ENCODE assay signal across 30 cellular contexts in genomic region chr3:129018271-129018670, GRCh38. TPM values are rescaled to one million over a fixed set of nuclear protein-coding genes. Genes with fewer than 3 reads are reported as not detected.
DNase-seq lines count a peak whose midpoint lies in the region; ATAC-seq, FAIRE-seq and TF ChIP-seq lines count a peak whose summit lies in the region.
"Had no signal": no experiment of that assay in that cellular context is flagged by ENCODE, and none has a peak within 500 bp of the region (broad histone marks: within the 10 kb centered on the region; RNA-seq: fewer than 3 reads in every experiment).

No MANE protein-coding gene starts in this region.

- H3K9me1 ChIP-seq in K562 (ENCODE audit: control insufficient read depth, insufficient read depth, low read length): peaks cover 3% of the 10 kb centered on the region

- POLR2A ChIA-PET in K562 (lab: Yijun Ruan, JAX): no interaction called here

- H3K4me1 ChIP-seq in K562 (replicated peaks in 1 of 2; ENCODE audit: control insufficient read depth in 2 of 2, insufficient read depth in 2 of 2, low read length in 2 of 2) (peaks cover 27 to 45% of the 10 kb centered on the region in 2 experiments), upper lobe of right lung (peaks cover 54% of the 10 kb centered on the region)
- H3K4me1 ChIP-seq: breast epithelium had no signal

- no peaks in the 10 kb centered on the region for H3K9me3 ChIP-seq in K562 (replicated peaks; ENCODE audit: control insufficient read depth, insufficient read depth, low read depth, low read length)
- no peaks in the 10 kb centered on the region for H3K9me3 ChIP-seq in upper lobe of right lung
- H3K9me3 ChIP-seq: breast epithelium had no signal

- TF ChIP-seq EP300 in K562 (IDR thresholded peaks at IDR 0.05; ENCODE audit: low read length): no peak

- H3K9ac ChIP-seq in K562 (ENCODE audit: insufficient read depth in 1 of 2, low read depth in 2 of 2, low read length in 2 of 2): no peak overlapping the region

- H3K4me3 ChIP-seq in K562 (no peak overlapping the region), upper lobe of right lung (no peak overlapping the region)
- H3K4me3 ChIP-seq: breast epithelium, GM23338 had no signal

- no peak for FAIRE-seq in K562 (lab: Jason Lieb, UNC)
- FAIRE-seq: A204.1, endothelial cell of umbilical vein had no signal

- no peak overlapping the region for H2AFZ ChIP-seq in K562 (ENCODE audit: low read depth, low read length)
- H2AFZ ChIP-seq: GM23338 had no signal

- peaks cover 2% of the 10 kb centered on the region for H3K36me3 Mint-ChIP-seq in activated naive CD4-positive, alpha-beta T cell treated with anti-CD3 and anti-CD28 coated beads, Interleukin-2, amount 10 ng/mL, durations not matched to agents 7 days and 5 days
- no peaks in the 10 kb centered on the region for H3K36me3 Mint-ChIP-seq in naive B cell

- TF ChIP-seq RAD21 in K562 (CRISPR knock-in tag; conservative IDR thresholded peaks at IDR 0.05 in 1 of 2, IDR thresholded peaks at IDR 0.05 in 1 of 2): no peak

- H3K27ac ChIP-seq in K562 (ENCODE audit: extremely low read depth, low read depth, low read length) (no peak overlapping the region), upper lobe of right lung (peak overlapping the region; percentile 86)
- H3K27ac ChIP-seq: C4-2B had no signal

- ATAC-seq in K562: no peak
- no peak for ATAC-seq in naive B cell (ENCODE audit: low read depth in 2 of 2)
- no peak for ATAC-seq in upper lobe of right lung
- ATAC-seq: GM23338; Right ventricle myocardium inferior; stimulated activated naive CD8-positive, alpha-beta T cell treated with anti-CD3 and anti-CD28 coated beads, Interleukin-15, Interleukin-2, amounts not matched to agents 100 U/mL and 50 U/mL, for 24 hours had no signal

- no peak for TF ChIP-seq CTCF in K562 (IDR thresholded peaks at IDR 0.05 in 2 of 3, conservative IDR thresholded peaks at IDR 0.05 in 1 of 3; ENCODE audit: insufficient read depth in 2 of 3, low read depth in 1 of 3, low read length in 3 of 3)
- no peak for TF ChIP-seq CTCF in upper lobe of right lung (IDR thresholded peaks at IDR 0.05)

- CTCF ChIA-PET in activated naive CD4-positive, alpha-beta T cell treated with anti-CD3 and anti-CD28 coated beads, Interleukin-2, amount 10 ng/mL, durations not matched to agents 7 days and 5 days (lab: Charles Lee): interaction anchor here (3.6 kb wide), 1 partner anchor 47 kb away, joined by 59 read pairs; no protein-coding TSS in a partner anchor
- CTCF ChIA-PET in K562 (lab: Yijun Ruan, JAX; ENCODE audit: low intra/inter-chr PET ratio): no interaction called here

- intact Hi-C loops in K562 (cut with micrococcal nuclease): loop anchor here (5.0 kb wide), 1 partner anchor 141 kb away; the partner anchor contains the start of gene ACAD9
- intact Hi-C loops in upper lobe of right lung (cut with DNase I): no loop called here

- H4K20me1 ChIP-seq in K562 (replicated peaks; ENCODE audit: control insufficient read depth, insufficient read depth, low read length): 0 out of 2 replicates have a peak, but pooled peaks cover 10% of the 10 kb centered on the region

- H3K4me2 ChIP-seq in K562 (ENCODE audit: insufficient read depth, low read length): no peak overlapping the region
- H3K4me2 ChIP-seq: GM23338 had no signal

- no peak overlapping the region for H3K4me3 Mint-ChIP-seq in activated naive CD4-positive, alpha-beta T cell treated with anti-CD3 and anti-CD28 coated beads, Interleukin-2, amount 10 ng/mL, durations not matched to agents 7 days and 5 days
- no peak overlapping the region for H3K4me3 Mint-ChIP-seq in naive B cell
- H3K4me3 Mint-ChIP-seq: GM23338 had no signal

- TF ChIP-seq POLR2A in K562 (conservative IDR thresholded peaks at IDR 0.05) (no peak), erythroblast (IDR thresholded peaks at IDR 0.05; ENCODE audit: low read length) (no peak)

- BruUV-seq in K562 (replicated peaks; lab: Mats Ljungman, UMichigan): no TSS peak

- H3K27me3 ChIP-seq in K562 (ENCODE audit: control insufficient read depth in 2 of 2, insufficient read depth in 2 of 2, low read length in 2 of 2) (no peaks in the 10 kb centered on the region), upper lobe of right lung (no peaks in the 10 kb centered on the region)
- H3K27me3 ChIP-seq: breast epithelium had no signal

- H3K27me3 Mint-ChIP-seq in activated naive CD4-positive, alpha-beta T cell treated with anti-CD3 and anti-CD28 coated beads, Interleukin-2, amount 10 ng/mL, durations not matched to agents 7 days and 5 days: peaks cover 7% of the 10 kb centered on the region
- no peaks in the 10 kb centered on the region for H3K27me3 Mint-ChIP-seq in naive B cell

- no peak for DNase-seq in activated naive CD4-positive, alpha-beta T cell treated with anti-CD3 and anti-CD28 coated beads, Interleukin-2, amount 10 ng/mL, durations not matched to agents 7 days and 5 days
- DNase-seq in activated naive CD4-positive, alpha-beta T cell (lab: John Stamatoyannopoulos, UW): no peak
- DNase-seq in K562 (ENCODE audit: extremely low read depth in 1 of 4, low spot score in 3 of 4) (no peak), naive B cell (no peak), upper lobe of right lung (no peak), erythroblast (lab: John Stamatoyannopoulos, UW) (no peak), cerebellum (ENCODE audit: low spot score) (no peak), foreskin melanocyte (no peak)
- DNase-seq: activated CD4-positive, alpha-beta T cell treated with anti-CD3 and anti-CD28 coated beads for 48 hours; hypothalamus; islet precursor cell; KBM-7; mammary epithelial cell; NCI-H146; NCI-H2171; NCI-H526 treated with DMSO at 0.1 percent for 48 hours; stimulated activated CD4-positive, alpha-beta T cell treated with anti-CD3 and anti-CD28 coated beads, Interleukin-2, amount 100 ng/mL, for 24 hours; stimulated activated naive CD8-positive, alpha-beta T cell treated with anti-CD3 and anti-CD28 coated beads, Interleukin-15, Interleukin-2, amounts not matched to agents 100 U/mL and 50 U/mL, for 24 hours; T-helper 1 cell; trophoblast cell had no signal

- no peaks in the 10 kb centered on the region for H3K79me2 ChIP-seq in K562 (ENCODE audit: control insufficient read depth, insufficient read depth, low read length)

- in situ Hi-C loops in K562 (cut with MboI): no loop called here

- no peaks in the 10 kb centered on the region for H3K36me3 ChIP-seq in K562 (ENCODE audit: control insufficient read depth, insufficient read depth, low read length)
- no peaks in the 10 kb centered on the region for H3K36me3 ChIP-seq in upper lobe of right lung
- H3K36me3 ChIP-seq: breast epithelium had no signal

- no peaks in the 10 kb centered on the region for H3K9me3 Mint-ChIP-seq in activated naive CD4-positive, alpha-beta T cell treated with anti-CD3 and anti-CD28 coated beads, Interleukin-2, amount 10 ng/mL, durations not matched to agents 7 days and 5 days
- peaks cover 0 to 5% (median 0%) of the 10 kb centered on the region in 7 donors for H3K9me3 Mint-ChIP-seq in naive B cell
- H3K9me3 Mint-ChIP-seq: activated T-helper 2 cell treated with anti-CD3 and anti-CD28 coated beads, Interferon-gamma antibody, Interleukin-2, Interleukin-4, amounts not matched to agents 10 μg/mL and 5 μg/mL and 100 μg/mL, durations not matched to agents 14 hours and 24 hours and 36 hours; GM23338 had no signal

- 51% methylated on average over 2 of the region's 2 CpGs for WGBS in K562 (ENCODE audit: insufficient coverage, low coverage, missing lambda C conversion rate)

- peak overlapping the region; percentile 83 for H3K27ac Mint-ChIP-seq in activated naive CD4-positive, alpha-beta T cell treated with anti-CD3 and anti-CD28 coated beads, Interleukin-2, amount 10 ng/mL, durations not matched to agents 7 days and 5 days
- H3K27ac Mint-ChIP-seq in naive B cell: peak overlapping the region; percentile 90 to 100 (median 98)
- H3K27ac Mint-ChIP-seq: activated T-helper 2 cell treated with anti-CD3 and anti-CD28 coated beads, Interferon-gamma antibody, Interleukin-2, Interleukin-4, amounts not matched to agents 10 μg/mL and 5 μg/mL and 100 μg/mL, durations not matched to agents 14 hours and 24 hours and 36 hours; GM23338 had no signal

- H3K4me1 Mint-ChIP-seq in activated naive CD4-positive, alpha-beta T cell treated with anti-CD3 and anti-CD28 coated beads, Interleukin-2, amount 10 ng/mL, durations not matched to agents 7 days and 5 days: peaks cover 53% of the 10 kb centered on the region
- peaks cover 32 to 48% (median 42%) of the 10 kb centered on the region in 3 donors for H3K4me1 Mint-ChIP-seq in naive B cell

RNA-seq across cellular contexts. Expression of gene EFCC1, which starts 17.2 kb away (rescaled TPM):
- total RNA-seq in K562 (2011; cell fraction: chromatin; rRNA removed; ENCODE audit: low replicate concordance): not detected in 2 replicates
- not detected in 2 replicates for total RNA-seq in K562 (2011; cell fraction: nucleolus; rRNA removed)
- not detected in 2 replicates for total RNA-seq in K562 (2011; cell fraction: nucleoplasm; rRNA removed)
- total RNA-seq in K562 (2014; rRNA removed): not detected in 2 replicates
- total RNA-seq in K562 (2014; rRNA removed; fragmentation: Illumina TruSeq; extraction: Trizol): not detected in 2 replicates
- not detected in 2 replicates for total RNA-seq in K562 (2015; rRNA removed; fragmentation: Illumina TruSeq; extraction: Trizol)
- 0.07 TPM in 1 of 2 replicates, not detected in the other for total RNA-seq in K562 (2021)
- polyA plus RNA-seq in K562 (2011; rRNA removed): not detected in 2 replicates
- not detected in 2 replicates for polyA plus RNA-seq in K562 (2011; cell fraction: cytosol; rRNA removed)
- polyA plus RNA-seq in K562 (2011; cell fraction: nucleus; rRNA removed): not detected in 2 replicates
- not detected in 2 replicates for polyA plus RNA-seq in K562 (2012)
- not detected in 2 replicates for polyA plus RNA-seq in K562 (2014; fragmentation: Illumina TruSeq; extraction: Trizol)
- polyA plus RNA-seq in K562 (2014; fragmentation: Nextera tagmentation; extraction: Ambion mirVana): not detected
- polyA plus RNA-seq in K562 (2014; rRNA removed): not detected in 2 replicates
- polyA minus RNA-seq in K562 (2011; rRNA and poly(A)+ RNA removed): not detected in 2 replicates
- not detected in 2 replicates for polyA minus RNA-seq in K562 (2011; cell fraction: cytosol; rRNA and poly(A)+ RNA removed)
- polyA minus RNA-seq in K562 (2011; cell fraction: nucleus; rRNA and poly(A)+ RNA removed): not detected in 2 replicates
- not detected for polyA plus RNA-seq in naive B cell (ENCODE audit: low read depth in 6 of 6)
- 17.2 TPM for total RNA-seq in upper lobe of right lung
- total RNA-seq in cerebellum: 1.6 TPM
- total RNA-seq: fibroblast of villous mesenchyme, GM23338 had no signal
- polyA plus RNA-seq: GM23338, mammary epithelial cell, neural cell had no signal

RNA-seq across cellular contexts. Expression of gene CFAP92, which starts 24.4 kb away (rescaled TPM):
- 0.14 TPM in 1 of 2 replicates, not detected in the other for total RNA-seq in K562 (2011; cell fraction: chromatin; rRNA removed; ENCODE audit: low replicate concordance)
- 0.13 TPM in 1 of 2 replicates, not detected in the other for total RNA-seq in K562 (2011; cell fraction: nucleolus; rRNA removed)
- not detected in 2 replicates for total RNA-seq in K562 (2011; cell fraction: nucleoplasm; rRNA removed)
- total RNA-seq in K562 (2014; rRNA removed) (0.23 and 0.65 TPM in 2 replicates), K562 (2014; rRNA removed; fragmentation: Illumina TruSeq; extraction: Trizol) (0.45 and 0.62 TPM in 2 replicates), K562 (2015; rRNA removed; fragmentation: Illumina TruSeq; extraction: Trizol) (0.19 and 0.47 TPM in 2 replicates), K562 (2021) (0.27 and 0.81 TPM in 2 replicates), upper lobe of right lung (1.9 TPM), cerebellum (2.5 TPM)
- polyA plus RNA-seq in K562 (2011; rRNA removed) (0.05 and 0.06 TPM in 2 replicates), K562 (2014; fragmentation: Illumina TruSeq; extraction: Trizol) (0.14 and 0.36 TPM in 2 replicates), K562 (2014; fragmentation: Nextera tagmentation; extraction: Ambion mirVana) (under 1 TPM; 0.48 to 0.59 TPM), K562 (2014; rRNA removed) (0.23 and 0.36 TPM in 2 replicates), naive B cell (ENCODE audit: low read depth in 6 of 6) (not detected)
- 0.07 TPM in 1 of 2 replicates, not detected in the other for polyA plus RNA-seq in K562 (2011; cell fraction: cytosol; rRNA removed)
- 0.08 TPM in 1 of 2 replicates, not detected in the other for polyA plus RNA-seq in K562 (2011; cell fraction: nucleus; rRNA removed)
- polyA plus RNA-seq in K562 (2012): 0.22 and 0.58 TPM in 2 replicates
- polyA minus RNA-seq in K562 (2011; rRNA and poly(A)+ RNA removed): 0.15 TPM in 1 of 2 replicates, not detected in the other
- polyA minus RNA-seq in K562 (2011; cell fraction: cytosol; rRNA and poly(A)+ RNA removed): not detected in 2 replicates
- polyA minus RNA-seq in K562 (2011; cell fraction: nucleus; rRNA and poly(A)+ RNA removed): 0.22 TPM in 1 of 2 replicates, not detected in the other
- total RNA-seq: activated T-helper 2 cell treated with anti-CD3 and anti-CD28 coated beads, Interferon-gamma antibody, Interleukin-2, Interleukin-4, amounts not matched to agents 10 μg/mL and 5 μg/mL and 100 μg/mL, durations not matched to agents 14 hours and 24 hours and 36 hours; fibroblast of villous mesenchyme had no signal

RNA-seq across cellular contexts. Expression of gene GP9, which starts 42.3 kb away (rescaled TPM):
- not detected in 2 replicates for total RNA-seq in K562 (2011; cell fraction: chromatin; rRNA removed; ENCODE audit: low replicate concordance)
- total RNA-seq in K562 (2011; cell fraction: nucleolus; rRNA removed): not detected in 2 replicates
- not detected in 2 replicates for total RNA-seq in K562 (2011; cell fraction: nucleoplasm; rRNA removed)
- total RNA-seq in K562 (2014; rRNA removed) (not detected in 2 replicates), K562 (2014; rRNA removed; fragmentation: Illumina TruSeq; extraction: Trizol) (not detected in 2 replicates), K562 (2015; rRNA removed; fragmentation: Illumina TruSeq; extraction: Trizol) (not detected in 2 replicates), K562 (2021) (not detected in 2 replicates), upper lobe of right lung (1.2 TPM), cerebellum (not detected)
- polyA plus RNA-seq in K562 (2011; rRNA removed) (not detected in 2 replicates), K562 (2014; fragmentation: Illumina TruSeq; extraction: Trizol) (not detected in 2 replicates), K562 (2014; fragmentation: Nextera tagmentation; extraction: Ambion mirVana) (not detected), K562 (2014; rRNA removed) (not detected in 2 replicates), naive B cell (ENCODE audit: low read depth in 6 of 6) (1 to 10 TPM in 5 of 6 donors, under 1 TPM in 1; 0.99 to 6.8 (median 4.1) TPM)
- 0.07 TPM in 1 of 2 replicates, not detected in the other for polyA plus RNA-seq in K562 (2011; cell fraction: cytosol; rRNA removed)
- polyA plus RNA-seq in K562 (2011; cell fraction: nucleus; rRNA removed): not detected in 2 replicates
- not detected in 2 replicates for polyA plus RNA-seq in K562 (2012)
- not detected in 2 replicates for polyA minus RNA-seq in K562 (2011; rRNA and poly(A)+ RNA removed)
- not detected in 2 replicates for polyA minus RNA-seq in K562 (2011; cell fraction: cytosol; rRNA and poly(A)+ RNA removed)
- not detected in 2 replicates for polyA minus RNA-seq in K562 (2011; cell fraction: nucleus; rRNA and poly(A)+ RNA removed)
- total RNA-seq: activated T-helper 2 cell treated with anti-CD3 and anti-CD28 coated beads, Interferon-gamma antibody, Interleukin-2, Interleukin-4, amounts not matched to agents 10 μg/mL and 5 μg/mL and 100 μg/mL, durations not matched to agents 14 hours and 24 hours and 36 hours; endothelial cell of umbilical vein; fibroblast of villous mesenchyme; GM23338; mammary epithelial cell; Right ventricle myocardium inferior; skeletal muscle tissue had no signal
- polyA plus RNA-seq: endothelial cell of umbilical vein, GM23338, mammary epithelial cell, neural cell had no signal
